ENCODE assay signal across 8 cellular contexts in genomic region chr7:124764847-124765400, GRCh38. TPM values are rescaled to one million over a fixed set of nuclear protein-coding genes. Genes with fewer than 3 reads are reported as not detected.
DNase-seq lines count a peak whose midpoint lies in the region; ATAC-seq and TF ChIP-seq lines count a peak whose summit lies in the region.

No MANE protein-coding gene starts in this region.

- ATAC-seq in GM19351 (IDR thresholded peaks at IDR 0.05; ENCODE audit: unreplicated experiment) (peak; percentile 41), heart right ventricle (peak in 1 of 8 donors; percentile 48)

- H3K36me3 ChIP-seq in BJ (ENCODE audit: control insufficient read depth, insufficient read depth, low read length) (no peaks in the 10 kb centered on the region), HUES64 (ENCODE audit: insufficient read depth, low read length) (no peaks in the 10 kb centered on the region), heart right ventricle (no peaks in the 10 kb centered on the region), rectal smooth muscle tissue (ENCODE audit: control insufficient read depth, insufficient read depth, low read length) (no peaks in the 10 kb centered on the region)

- CTCF ChIA-PET in BJ (lab: Yijun Ruan, JAX) = interaction anchor here (0.6 to 2.9 kb wide), 4 partner anchors 12 to 313 kb away, joined by 3 to 13 read pairs (median 5); no protein-coding TSS in a partner anchor
- CTCF ChIA-PET in activated naive CD4-positive, alpha-beta T cell treated with anti-CD3 and anti-CD28 coated beads, Interleukin-2, amount 10 ng/mL, durations not matched to agents 7 days and 5 days (lab: Charles Lee) = no interaction called here

- peaks cover 14% of the 10 kb centered on the region for H3K4me1 Mint-ChIP-seq in activated naive CD4-positive, alpha-beta T cell treated with anti-CD3 and anti-CD28 coated beads, Interleukin-2, amount 10 ng/mL, durations not matched to agents 7 days and 5 days

- peaks cover 62% of the 10 kb centered on the region for H3K27me3 Mint-ChIP-seq in activated naive CD4-positive, alpha-beta T cell treated with anti-CD3 and anti-CD28 coated beads, Interleukin-2, amount 10 ng/mL, durations not matched to agents 7 days and 5 days

- H3K36me3 Mint-ChIP-seq in activated naive CD4-positive, alpha-beta T cell treated with anti-CD3 and anti-CD28 coated beads, Interleukin-2, amount 10 ng/mL, durations not matched to agents 7 days and 5 days = peaks cover 3% of the 10 kb centered on the region

- no peak overlapping the region for H3K27ac Mint-ChIP-seq in activated naive CD4-positive, alpha-beta T cell treated with anti-CD3 and anti-CD28 coated beads, Interleukin-2, amount 10 ng/mL, durations not matched to agents 7 days and 5 days

- H3K9me3 Mint-ChIP-seq in activated naive CD4-positive, alpha-beta T cell treated with anti-CD3 and anti-CD28 coated beads, Interleukin-2, amount 10 ng/mL, durations not matched to agents 7 days and 5 days = no peaks in the 10 kb centered on the region

- H3K9ac ChIP-seq in HUES64 (ENCODE audit: low read depth, low read length) = peak overlapping the region; percentile 66
- H3K9ac ChIP-seq in rectal smooth muscle tissue (ENCODE audit: low read length) = no peak overlapping the region

- H3K4me3 ChIP-seq in BJ (ENCODE audit: low read depth, low read length) (peak overlapping the region; percentile 52), HUES64 (ENCODE audit: low read length) (peak overlapping the region; percentile 87), heart right ventricle (peak overlapping the region in 8 of 10 donors; percentile 34 to 57 (median 50)), rectal smooth muscle tissue (ENCODE audit: low read length) (peak overlapping the region; percentile 67)

- intact Hi-C loops in heart right ventricle (cut with DNase I) = loop anchor here in 1 of 10 donors (10.0 kb wide), 1 partner anchor 1910 kb away; no protein-coding TSS in a partner anchor

- POLR2A ChIA-PET in BJ (lab: Charles Lee) = no interaction called here

- H3K27me3 ChIP-seq in BJ (ENCODE audit: control insufficient read depth, insufficient read depth, low read length) (peaks cover 8% of the 10 kb centered on the region), HUES64 (ENCODE audit: insufficient read depth, low read length) (peaks cover 35% of the 10 kb centered on the region), heart right ventricle (peaks cover 14 to 72% (median 57%) of the 10 kb centered on the region in 7 donors), rectal smooth muscle tissue (ENCODE audit: control insufficient read depth, insufficient read depth, low read length) (peaks cover 22% of the 10 kb centered on the region)

- H3K4me3 Mint-ChIP-seq in activated naive CD4-positive, alpha-beta T cell treated with anti-CD3 and anti-CD28 coated beads, Interleukin-2, amount 10 ng/mL, durations not matched to agents 7 days and 5 days = peak overlapping the region; percentile 70

- H3K4me1 ChIP-seq in HUES64 (ENCODE audit: insufficient read depth, low read length) = 0 out of 2 replicates have a peak, but pooled peaks cover 5% of the 10 kb centered on the region
- peaks cover 0 to 21% (median 15%) of the 10 kb centered on the region in 9 donors for H3K4me1 ChIP-seq in heart right ventricle
- H3K4me1 ChIP-seq in rectal smooth muscle tissue (ENCODE audit: control insufficient read depth, insufficient read depth, low read length) = no peaks in the 10 kb centered on the region

- H3K9me3 ChIP-seq in HUES64 (ENCODE audit: insufficient read depth, low read depth, low read length) (no peaks in the 10 kb centered on the region), heart right ventricle (no peaks in the 10 kb centered on the region)

- H3K27ac ChIP-seq in HUES64 (ENCODE audit: low read depth, low read length) (no peak overlapping the region), heart right ventricle (no peak overlapping the region), rectal smooth muscle tissue (ENCODE audit: low read depth, low read length) (no peak overlapping the region)

- WGBS in HUES64 = 1% methylated on average over 26 of the region's 26 CpGs
- WGBS in heart right ventricle, 2 donors = 1 to 2% methylated on average over 26 of the region's 26 CpGs

- DNase-seq in BJ (ENCODE audit: low read depth) (no peak), heart right ventricle (peak in 1 of 2 donors; percentile 11), putamen (ENCODE audit: low spot score) (no peak), Kasumi-1 (lab: John Stamatoyannopoulos, UW) (no peak)
- DNase-seq in activated naive CD4-positive, alpha-beta T cell treated with anti-CD3 and anti-CD28 coated beads, Interleukin-2, amount 10 ng/mL, durations not matched to agents 7 days and 5 days = peak; percentile 44

- TF ChIP-seq CTCF in BJ (IDR thresholded peaks at IDR 0.05; ENCODE audit: insufficient read depth, low read depth, low read length) = no peak
- no peak for TF ChIP-seq CTCF in heart right ventricle (IDR thresholded peaks at IDR 0.05)

RNA-seq across cellular contexts. Expression of gene GPR37, which starts 0.7 kb away (rescaled TPM):
- polyA plus RNA-seq in BJ (2011; rRNA removed) (0.25 and 0.33 TPM in 2 replicates), heart right ventricle (under 1 TPM in 1 of 2 donors, not detected in 1; 0.04 TPM)
- polyA minus RNA-seq in BJ (2011; rRNA and poly(A)+ RNA removed) = 0.24 and 0.41 TPM in 2 replicates
- polyA plus RNA-seq in HUES64 (2013, experiment 1 of 2) = 4.8 TPM
- polyA plus RNA-seq in HUES64 (2013, experiment 2 of 2) = 5.2 TPM
- under 1 TPM in 2 of 10 donors, not detected in 8; 0.09 to 0.15 TPM for total RNA-seq in heart right ventricle
